ENCODE assay signal across 27 cellular contexts in the genomic region with DNA sequence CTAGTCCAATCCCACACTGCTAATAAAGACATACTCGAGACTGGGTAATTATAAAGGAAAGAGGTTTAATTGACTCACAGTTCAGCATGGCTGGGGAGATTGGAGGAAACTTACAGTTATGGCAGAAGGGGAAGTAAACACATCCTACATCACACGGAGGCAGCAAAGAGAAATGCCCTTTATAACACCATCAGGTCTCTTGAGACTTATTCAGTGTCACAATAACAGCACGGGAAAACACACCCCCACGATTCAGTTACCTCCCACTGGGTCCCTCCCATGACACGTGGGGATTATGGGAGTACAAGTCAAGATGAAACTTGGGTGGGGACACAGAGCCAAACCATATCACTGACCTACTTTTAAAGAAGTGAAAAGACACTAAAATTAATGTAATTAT.
"Had no signal": no experiment of that assay in that cellular context is flagged by ENCODE, and none has a peak within 500 bp of the region (broad histone marks: within the 10 kb centered on the region; RNA-seq: fewer than 3 reads in every experiment).

No MANE protein-coding gene starts in this region.

- H3K27me3 ChIP-seq: brain microvascular endothelial cell, dorsolateral prefrontal cortex had no signal

- H3K4me3 Mint-ChIP-seq: activated CD4-positive, alpha-beta memory T cell treated with anti-CD3 and anti-CD28 coated beads, Interleukin-2, amount 10 ng/mL, durations not matched to agents 7 days and 5 days; activated CD4-positive, alpha-beta T cell treated with anti-CD3 and anti-CD28 coated beads for 36 hours; activated CD4-positive, alpha-beta T cell treated with anti-CD3 and anti-CD28 coated beads, Interleukin-2, amount 10 ng/mL, durations not matched to agents 7 days and 5 days; activated naive CD4-positive, alpha-beta T cell treated with anti-CD3 and anti-CD28 coated beads, Interleukin-2, amount 10 ng/mL, durations not matched to agents 7 days and 5 days; activated naive CD8-positive, alpha-beta T cell treated with anti-CD3 and anti-CD28 coated beads, Interleukin-2, amount 10 ng/mL, durations not matched to agents 7 days and 5 days; activated T-cell treated with anti-CD3 and anti-CD28 coated beads, Interleukin-2, amount 50 U/mL, for 24 hours; activated T-cell treated with anti-CD3 and anti-CD28 coated beads, Interleukin-2, amount 50 U/mL, for 72 hours; central memory CD8-positive, alpha-beta T cell; dendritic cell treated with granulocyte-macrophage colony-stimulating factor and Interleukin-4, amounts not matched to agents 40 ng/mL and 50 ng/mL, for 4 days; endodermal cell had no signal

- H3K4me1 Mint-ChIP-seq: activated CD4-positive, alpha-beta memory T cell treated with anti-CD3 and anti-CD28 coated beads, Interleukin-2, amount 10 ng/mL, durations not matched to agents 7 days and 5 days; activated CD4-positive, alpha-beta T cell treated with anti-CD3 and anti-CD28 coated beads for 36 hours; activated CD4-positive, alpha-beta T cell treated with anti-CD3 and anti-CD28 coated beads, Interleukin-2, amount 10 ng/mL, durations not matched to agents 7 days and 5 days; activated naive CD4-positive, alpha-beta T cell treated with anti-CD3 and anti-CD28 coated beads, Interleukin-2, amount 10 ng/mL, durations not matched to agents 7 days and 5 days; activated naive CD8-positive, alpha-beta T cell treated with anti-CD3 and anti-CD28 coated beads, Interleukin-2, amount 10 ng/mL, durations not matched to agents 7 days and 5 days; central memory CD8-positive, alpha-beta T cell; endodermal cell had no signal

- H3K4me3 ChIP-seq: coronary artery, dorsolateral prefrontal cortex had no signal

- H3K9me3 Mint-ChIP-seq: activated CD4-positive, alpha-beta memory T cell treated with anti-CD3 and anti-CD28 coated beads, Interleukin-2, amount 10 ng/mL, durations not matched to agents 7 days and 5 days; activated naive CD8-positive, alpha-beta T cell treated with anti-CD3 and anti-CD28 coated beads, Interleukin-2, amount 10 ng/mL, durations not matched to agents 7 days and 5 days had no signal

- H3K27ac Mint-ChIP-seq: activated CD4-positive, alpha-beta memory T cell treated with anti-CD3 and anti-CD28 coated beads, Interleukin-2, amount 10 ng/mL, durations not matched to agents 7 days and 5 days; activated CD4-positive, alpha-beta T cell treated with anti-CD3 and anti-CD28 coated beads for 36 hours; activated CD4-positive, alpha-beta T cell treated with anti-CD3 and anti-CD28 coated beads, Interleukin-2, amount 10 ng/mL, durations not matched to agents 7 days and 5 days; activated naive CD4-positive, alpha-beta T cell treated with anti-CD3 and anti-CD28 coated beads, Interleukin-2, amount 10 ng/mL, durations not matched to agents 7 days and 5 days; activated naive CD4-positive, alpha-beta T cell treated with anti-CD3 and anti-CD28 coated beads, Interleukin-2, amount 50 U/mL, for 72 hours; activated naive CD8-positive, alpha-beta T cell treated with anti-CD3 and anti-CD28 coated beads, Interleukin-2, amount 10 ng/mL, durations not matched to agents 7 days and 5 days; activated T-cell treated with anti-CD3 and anti-CD28 coated beads, Interleukin-2, amount 50 U/mL, for 24 hours; activated T-cell treated with anti-CD3 and anti-CD28 coated beads, Interleukin-2, amount 50 U/mL, for 72 hours; dendritic cell treated with granulocyte-macrophage colony-stimulating factor and Interleukin-4, amounts not matched to agents 40 ng/mL and 50 ng/mL, for 4 days; endodermal cell had no signal

- H3K27ac ChIP-seq: brain microvascular endothelial cell, coronary artery, dorsolateral prefrontal cortex had no signal

- DNase-seq: activated CD4-positive, alpha-beta memory T cell treated with anti-CD3 and anti-CD28 coated beads, Interleukin-2, amount 10 ng/mL, durations not matched to agents 7 days and 5 days; activated CD4-positive, alpha-beta T cell treated with anti-CD3 and anti-CD28 coated beads for 36 hours; activated CD4-positive, alpha-beta T cell treated with anti-CD3 and anti-CD28 coated beads, Interleukin-2, amount 10 ng/mL, durations not matched to agents 7 days and 5 days; activated CD4-positive, alpha-beta T cell treated with anti-CD3 and anti-CD28 coated beads, Interleukin-2, amount 50 U/mL, for 4 hours; activated CD4-positive, CD25-positive, alpha-beta regulatory T cell; activated CD4-positive, CD25-positive, alpha-beta regulatory T cell treated with anti-CD3 and anti-CD28 coated beads, Interleukin-2, amount 50 U/mL, for 72 hours; activated CD8-positive, alpha-beta memory T cell treated with anti-CD3 and anti-CD28 coated beads, Interleukin-2, amount 50 U/mL, for 48 hours; activated gamma-delta T cell; activated naive CD4-positive, alpha-beta T cell; activated naive CD4-positive, alpha-beta T cell treated with anti-CD3 and anti-CD28 coated beads, Interleukin-2, amount 10 ng/mL, durations not matched to agents 7 days and 5 days; activated naive CD8-positive, alpha-beta T cell treated with anti-CD3 and anti-CD28 coated beads, Interleukin-2, amount 10 ng/mL, durations not matched to agents 7 days and 5 days; activated T-cell treated with anti-CD3 and anti-CD28 coated beads for 4 hours; activated T-cell treated with anti-CD3 and anti-CD28 coated beads, Interleukin-2, amount 50 U/mL, for 24 hours; activated T-cell treated with anti-CD3 and anti-CD28 coated beads, Interleukin-2, amount 50 U/mL, for 72 hours; anterior cingulate cortex; brain microvascular endothelial cell; dorsolateral prefrontal cortex; effector memory CD4-positive, alpha-beta T cell; endodermal cell; foreskin fibroblast; head of caudate nucleus; hippocampal formation had no signal

- H3K27me3 Mint-ChIP-seq: activated CD4-positive, alpha-beta memory T cell treated with anti-CD3 and anti-CD28 coated beads, Interleukin-2, amount 10 ng/mL, durations not matched to agents 7 days and 5 days; activated CD4-positive, alpha-beta T cell treated with anti-CD3 and anti-CD28 coated beads for 36 hours; activated CD4-positive, alpha-beta T cell treated with anti-CD3 and anti-CD28 coated beads, Interleukin-2, amount 10 ng/mL, durations not matched to agents 7 days and 5 days; activated naive CD4-positive, alpha-beta T cell treated with anti-CD3 and anti-CD28 coated beads, Interleukin-2, amount 10 ng/mL, durations not matched to agents 7 days and 5 days; activated naive CD8-positive, alpha-beta T cell treated with anti-CD3 and anti-CD28 coated beads, Interleukin-2, amount 10 ng/mL, durations not matched to agents 7 days and 5 days; activated T-cell treated with anti-CD3 and anti-CD28 coated beads, Interleukin-2, amount 50 U/mL, for 24 hours; central memory CD8-positive, alpha-beta T cell; dendritic cell treated with granulocyte-macrophage colony-stimulating factor and Interleukin-4, amounts not matched to agents 40 ng/mL and 50 ng/mL, for 4 days had no signal

- ATAC-seq: activated CD4-positive, alpha-beta T cell treated with anti-CD3 and anti-CD28 coated beads for 36 hours; activated naive CD4-positive, alpha-beta T cell treated with anti-CD3 and anti-CD28 coated beads, Interleukin-2, amount 50 U/mL, for 72 hours; activated T-cell treated with anti-CD3 and anti-CD28 coated beads, Interleukin-2, amount 50 U/mL, for 72 hours; esophagus mucosa had no signal

- H3K36me3 ChIP-seq: brain microvascular endothelial cell had no signal

- H3K36me3 Mint-ChIP-seq: activated naive CD4-positive, alpha-beta T cell treated with anti-CD3 and anti-CD28 coated beads, Interleukin-2, amount 10 ng/mL, durations not matched to agents 7 days and 5 days; activated naive CD4-positive, alpha-beta T cell treated with anti-CD3 and anti-CD28 coated beads, Interleukin-2, amount 50 U/mL, for 72 hours; activated naive CD8-positive, alpha-beta T cell treated with anti-CD3 and anti-CD28 coated beads, Interleukin-2, amount 10 ng/mL, durations not matched to agents 7 days and 5 days had no signal
